ENCODE assay signal across 25 cellular contexts in genomic region chr6:108407952-108408351, GRCh38.
"Had no signal": no experiment of that assay in that cellular context is flagged by ENCODE, and none has a peak within 500 bp of the region (broad histone marks: within the 10 kb centered on the region; RNA-seq: fewer than 3 reads in every experiment).

No MANE protein-coding gene starts in this region.

- ATAC-seq: activated CD4-positive, alpha-beta T cell treated with anti-CD3 and anti-CD28 coated beads for 36 hours; activated T-cell treated with anti-CD3 and anti-CD28 coated beads, Interleukin-2, amount 50 U/mL, for 72 hours; esophagus mucosa; stimulated activated naive B cell treated with anti-CD40 and anti-IgM and Interleukin-4, amounts not matched to agents 10 μg/mL and 1 μg/mL and 100 μg/mL, for 72 hours had no signal

- FAIRE-seq: islet of Langerhans had no signal

- H3K36me3 ChIP-seq: adrenal gland, ascending aorta, brain microvascular endothelial cell, heart left ventricle, thyroid gland, upper lobe of left lung had no signal

- DNase-seq: activated CD4-positive, alpha-beta T cell treated with anti-CD3 and anti-CD28 coated beads for 36 hours; activated CD4-positive, CD25-positive, alpha-beta regulatory T cell; activated naive CD4-positive, alpha-beta T cell; activated naive CD8-positive, alpha-beta T cell treated with anti-CD3 and anti-CD28 coated beads for 36 hours; activated T-cell treated with anti-CD3 and anti-CD28 coated beads for 4 hours; activated T-cell treated with anti-CD3 and anti-CD28 coated beads, Interleukin-2, amount 50 U/mL, for 72 hours; brain microvascular endothelial cell; central memory CD4-positive, alpha-beta T cell; endodermal cell; heart left ventricle; mesendoderm; natural killer cell; stimulated activated CD4-positive, alpha-beta T cell treated with anti-CD3 and anti-CD28 coated beads, Interleukin-1b, Interleukin-23, amount 100 ng/mL, for 48 hours; stimulated activated CD4-positive, alpha-beta T cell treated with anti-CD3 and anti-CD28 coated beads, Interleukin-4, amount 100 ng/mL, for 4 hours; stimulated activated naive B cell treated with anti-CD40 and anti-IgM and Interleukin-4, amounts not matched to agents 10 μg/mL and 1 μg/mL and 100 μg/mL, for 72 hours; stomach; T-helper 1 cell; thyroid gland; upper lobe of left lung had no signal

- H3K27ac ChIP-seq: ascending aorta, brain microvascular endothelial cell, stomach, thyroid gland, upper lobe of left lung had no signal

- H3K4me3 ChIP-seq: adrenal gland, ascending aorta, heart left ventricle, lung, smooth muscle cell, stomach, thyroid gland, upper lobe of left lung had no signal

- H3K27me3 ChIP-seq: adrenal gland, ascending aorta, brain microvascular endothelial cell, heart left ventricle, stomach, thyroid gland, upper lobe of left lung had no signal

- H3K9me3 ChIP-seq: adrenal gland, ascending aorta, thyroid gland, upper lobe of left lung had no signal

- H3K4me1 ChIP-seq: ascending aorta, stomach, thyroid gland, upper lobe of left lung had no signal
